Comparison of ENCODE assay signal across 17 cellular contexts in the genomic region with DNA sequence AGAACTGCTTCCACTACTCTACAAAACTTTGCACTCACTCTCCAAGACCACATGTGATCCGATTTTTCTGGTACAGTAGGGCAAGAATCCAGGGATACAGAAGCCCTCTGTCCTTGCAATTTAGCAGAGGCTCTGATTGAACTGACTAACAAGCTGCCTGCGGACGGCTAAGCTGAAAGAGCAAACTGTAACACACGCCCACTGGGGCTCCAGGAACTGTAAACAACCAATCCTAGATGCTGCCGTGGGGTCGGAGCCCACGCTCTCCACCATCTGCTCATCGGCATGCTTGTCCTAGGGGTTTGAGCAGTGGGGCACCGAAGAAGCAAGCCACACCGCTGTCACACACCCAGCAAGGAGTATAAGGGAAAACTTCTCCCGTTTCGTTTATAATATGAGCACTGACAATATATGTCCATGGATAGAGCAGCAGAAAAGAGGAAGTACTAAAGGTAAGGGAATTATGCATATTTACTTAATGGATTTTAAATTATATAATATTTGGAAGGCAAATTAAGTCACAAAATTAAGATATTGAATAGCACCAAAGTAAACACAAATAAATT.
DNase-seq lines count a peak whose midpoint lies in the region; ATAC-seq and TF ChIP-seq lines count a peak whose summit lies in the region.
"Had no signal": no experiment of that assay in that cellular context is flagged by ENCODE, and none has a peak within 500 bp of the region (broad histone marks: within the 10 kb centered on the region; RNA-seq: fewer than 3 reads in every experiment).

No MANE protein-coding gene starts in this region.

- H3F3A ChIP-seq in GM23338 (replicated peaks; ENCODE audit: low read depth), result no peaks in the 10 kb centered on the region

- no peak overlapping the region for H3K4me3 ChIP-seq in GM23338
- H3K4me3 ChIP-seq: tibial artery had no signal

- H3K4me3 Mint-ChIP-seq in GM23338, result no peak overlapping the region
- H3K4me3 Mint-ChIP-seq: activated CD4-positive, alpha-beta T cell treated with anti-CD3 and anti-CD28 coated beads, Interleukin-2, amount 10 ng/mL, durations not matched to agents 24 days and 14 days; effector memory CD8-positive, alpha-beta T cell; stimulated activated naive B cell treated with anti-CD40 and anti-IgM and Interleukin-4, amounts not matched to agents 10 μg/mL and 1 μg/mL and 100 μg/mL, for 72 hours had no signal

- ATAC-seq in GM23338 (peak; percentile 77), HG02870 (IDR thresholded peaks at IDR 0.05; ENCODE audit: unreplicated experiment) (no peak)
- ATAC-seq: effector memory CD8-positive, alpha-beta T cell; stimulated activated naive B cell treated with anti-CD40 and anti-IgM and Interleukin-4, amounts not matched to agents 10 μg/mL and 1 μg/mL and 100 μg/mL, for 72 hours had no signal

- DNase-seq in GM23338 (ENCODE audit: low spot score), result peak; percentile 30
- peak; percentile 61 to 89 for DNase-seq in NCI-H446 (lab: John Stamatoyannopoulos, UW)
- peak; percentile 88 for DNase-seq in SHP77 treated with DMSO at 0.1 percent for 48 hours (lab: John Stamatoyannopoulos, UW)
- peak; percentile 56 for DNase-seq in islet precursor cell
- no peak for DNase-seq in G401 (ENCODE audit: low spot score)
- DNase-seq in COLO668 (lab: John Stamatoyannopoulos, UW; ENCODE audit: unreplicated experiment), result no peak
- DNase-seq in germinal center (ENCODE audit: low spot score), result no peak
- DNase-seq: activated CD4-positive, alpha-beta T cell treated with anti-CD3 and anti-CD28 coated beads, Interleukin-2, amount 10 ng/mL, durations not matched to agents 24 days and 14 days; amygdala; effector memory CD8-positive, alpha-beta T cell; H7; NCI-H187 treated with DMSO at 0.1 percent for 48 hours; retina; stimulated activated CD4-positive, alpha-beta T cell treated with anti-CD3 and anti-CD28 coated beads, Interleukin-15, amount 100 ng/mL, for 24 hours; stimulated activated naive B cell treated with anti-CD40 and anti-IgM and Interleukin-4, amounts not matched to agents 10 μg/mL and 1 μg/mL and 100 μg/mL, for 72 hours; tibial artery had no signal

- no peak for TF ChIP-seq CTCF in GM23338 (conservative IDR thresholded peaks at IDR 0.05; ENCODE audit: low read depth in 2 of 2)

- in situ Hi-C loops in G401 (cut with HindIII; ENCODE audit: low sequenced_read_pairs), result no loop called here

- H4K20me1 ChIP-seq in GM23338 (replicated peaks; ENCODE audit: insufficient read depth), result no peaks in the 10 kb centered on the region

- H2AFZ ChIP-seq in GM23338, result peak overlapping the region; percentile 78

- H3K4me2 ChIP-seq in GM23338, result no peak overlapping the region

- H3K79me2 ChIP-seq in GM23338 (replicated peaks; ENCODE audit: insufficient read depth), result no peaks in the 10 kb centered on the region

- H3K9me3 Mint-ChIP-seq in GM23338, result no peaks in the 10 kb centered on the region
- H3K9me3 Mint-ChIP-seq: activated CD4-positive, alpha-beta T cell treated with anti-CD3 and anti-CD28 coated beads, Interleukin-2, amount 10 ng/mL, durations not matched to agents 24 days and 14 days had no signal

- H3K4me1 ChIP-seq in GM23338 (ENCODE audit: insufficient read depth), result no peaks in the 10 kb centered on the region
- H3K4me1 ChIP-seq: tibial artery had no signal

- no peaks in the 10 kb centered on the region for H3K36me3 ChIP-seq in GM23338 (ENCODE audit: insufficient read depth)
- H3K36me3 ChIP-seq: tibial artery had no signal

- H3K27ac Mint-ChIP-seq in GM23338, result no peak overlapping the region
- H3K27ac Mint-ChIP-seq: activated CD4-positive, alpha-beta T cell treated with anti-CD3 and anti-CD28 coated beads, Interleukin-2, amount 10 ng/mL, durations not matched to agents 24 days and 14 days; effector memory CD8-positive, alpha-beta T cell; stimulated activated naive B cell treated with anti-CD40 and anti-IgM and Interleukin-4, amounts not matched to agents 10 μg/mL and 1 μg/mL and 100 μg/mL, for 72 hours had no signal

- H3K27me3 ChIP-seq in GM23338 (ENCODE audit: insufficient read depth), result no peaks in the 10 kb centered on the region
- H3K27me3 ChIP-seq: tibial artery had no signal

- H3K9me2 ChIP-seq in GM23338 (ENCODE audit: insufficient read depth), result no peaks in the 10 kb centered on the region

- no peaks in the 10 kb centered on the region; the same call in 1 of the 3 replicates for H3K4me1 Mint-ChIP-seq in GM23338
- H3K4me1 Mint-ChIP-seq: stimulated activated naive B cell treated with anti-CD40 and anti-IgM and Interleukin-4, amounts not matched to agents 10 μg/mL and 1 μg/mL and 100 μg/mL, for 72 hours had no signal

- no peaks in the 10 kb centered on the region for H3K36me3 Mint-ChIP-seq in GM23338 (ENCODE audit: low read depth)
- H3K36me3 Mint-ChIP-seq: stimulated activated naive B cell treated with anti-CD40 and anti-IgM and Interleukin-4, amounts not matched to agents 10 μg/mL and 1 μg/mL and 100 μg/mL, for 72 hours had no signal

- no peak overlapping the region for H3K27ac ChIP-seq in GM23338 (ENCODE audit: low read depth)
- H3K27ac ChIP-seq: tibial artery had no signal

- H3K27me3 Mint-ChIP-seq in GM23338 (ENCODE audit: insufficient read depth, low read depth, poor library complexity), result no peaks in the 10 kb centered on the region
- H3K27me3 Mint-ChIP-seq: activated CD4-positive, alpha-beta T cell treated with anti-CD3 and anti-CD28 coated beads, Interleukin-2, amount 10 ng/mL, durations not matched to agents 24 days and 14 days; effector memory CD8-positive, alpha-beta T cell; stimulated activated naive B cell treated with anti-CD40 and anti-IgM and Interleukin-4, amounts not matched to agents 10 μg/mL and 1 μg/mL and 100 μg/mL, for 72 hours had no signal

TF ChIP-seq in GM23338, 12 proteins besides CTCF, POLR2A, EP300 and RAD21 (continues in another document):
- TF ChIP-seq CREB1 (CRISPR knock-in tag; IDR thresholded peaks at IDR 0.05; ENCODE audit: low read depth) (no peak), ETS1 (IDR thresholded peaks at IDR 0.05) (no peak), STAT1 (IDR thresholded peaks at IDR 0.05; ENCODE audit: unreplicated experiment) (no peak), NANOG (IDR thresholded peaks at IDR 0.05; ENCODE audit: borderline replicate concordance) (no peak), JUNB (IDR thresholded peaks at IDR 0.05; ENCODE audit: unreplicated experiment) (no peak), EZH2 (IDR thresholded peaks at IDR 0.05; ENCODE audit: low read depth, unreplicated experiment) (no peak), ZNF331 (CRISPR knock-in tag; IDR thresholded peaks at IDR 0.05; ENCODE audit: low read depth) (no peak), POLR2AphosphoS5 (IDR thresholded peaks at IDR 0.05; ENCODE audit: low read depth) (no peak)

Comparison
In these comparisons a context has a peak if more than half of its experiments do, and no peak if none do; other contexts are left out.
1. DNase-seq: peak in GM23338 (single experiment), NCI-H446 (2 of 2), SHP77 treated with DMSO at 0.1 percent for 48 hours (single experiment) and islet precursor cell (single experiment); none in G401 (single experiment), COLO668 (single experiment) and germinal center (single experiment).